23 cellular contexts compared by ENCODE assay signal in genomic region chr10:116216676-116217075, GRCh38. TPM values are rescaled to one million over a fixed set of nuclear protein-coding genes. Genes with fewer than 3 reads are reported as not detected.
"Had no signal": no experiment of that assay in that cellular context is flagged by ENCODE, and none has a peak within 500 bp of the region (broad histone marks: within the 10 kb centered on the region; RNA-seq: fewer than 3 reads in every experiment).

No MANE protein-coding gene starts in this region.

- H3K4me3 ChIP-seq: colonic mucosa, left ventricle myocardium inferior, mucosa of descending colon, sigmoid colon, spleen, testis had no signal

- H3K9me3 ChIP-seq: colonic mucosa, left ventricle myocardium inferior, mucosa of descending colon, sigmoid colon, spleen, testis had no signal

- ATAC-seq: activated CD8-positive, alpha-beta T cell treated with anti-CD3 and anti-CD28 coated beads, Interleukin-2, amount 10 ng/mL, durations not matched to agents 7 days and 5 days; mucosa of descending colon; naive thymus-derived CD4-positive, alpha-beta T cell; stimulated activated memory B cell treated with anti-CD40 and anti-IgM and Interleukin-4, amounts not matched to agents 10 μg/mL and 1 μg/mL and 100 μg/mL, for 72 hours had no signal

- DNase-seq: activated CD4-positive, alpha-beta T cell treated with anti-CD3 and anti-CD28 coated beads, Interleukin-2, amount 10 ng/mL, durations not matched to agents 24 days and 14 days; activated CD4-positive, CD25-positive, alpha-beta regulatory T cell; activated CD8-positive, alpha-beta T cell treated with anti-CD3 and anti-CD28 coated beads, Interleukin-2, amount 10 ng/mL, durations not matched to agents 7 days and 5 days; activated naive CD4-positive, alpha-beta T cell treated with Interleukin-2 at 50 U/mL for 16 hours; activated naive CD8-positive, alpha-beta T cell treated with anti-CD3 and anti-CD28 coated beads, Interleukin-2, amount 10 ng/mL, durations not matched to agents 7 days and 5 days; activated T-cell treated with anti-CD3 and anti-CD28 coated beads, Interleukin-2, amount 50 U/mL, for 24 hours; aorta; colonic mucosa; endodermal cell; foreskin melanocyte; head of caudate nucleus; left ventricle myocardium inferior; mucosa of descending colon; naive thymus-derived CD4-positive, alpha-beta T cell; sigmoid colon; spleen; stimulated activated CD4-positive, alpha-beta T cell treated with anti-CD3 and anti-CD28 coated beads, Interleukin-4, amount 100 ng/mL, for 4 hours; T-helper 1 cell; T-helper 9 cell; testis had no signal

- H3K4me1 ChIP-seq: colonic mucosa, left ventricle myocardium inferior, spleen, testis had no signal

- H3K36me3 ChIP-seq: colonic mucosa, left ventricle myocardium inferior, sigmoid colon, spleen had no signal

- H3K27ac ChIP-seq: colonic mucosa, epithelial cell of prostate, left ventricle myocardium inferior, sigmoid colon, spleen, testis had no signal

RNA-seq across cellular contexts. Expression of gene GFRA1, which starts 56.3 kb away (rescaled TPM):
- total RNA-seq: activated CD4-positive, alpha-beta T cell treated with anti-CD3 and anti-CD28 coated beads, Interleukin-2, amount 10 ng/mL, durations not matched to agents 24 days and 14 days; activated CD8-positive, alpha-beta T cell treated with anti-CD3 and anti-CD28 coated beads, Interleukin-2, amount 10 ng/mL, durations not matched to agents 7 days and 5 days; activated naive CD8-positive, alpha-beta T cell treated with anti-CD3 and anti-CD28 coated beads, Interleukin-2, amount 10 ng/mL, durations not matched to agents 7 days and 5 days; activated T-helper 2 cell treated with anti-CD3 and anti-CD28 coated beads, Interferon-gamma antibody, Interleukin-2, Interleukin-4, amounts not matched to agents 10 μg/mL and 5 μg/mL and 100 μg/mL, durations not matched to agents 14 hours and 24 hours and 36 hours; naive thymus-derived CD4-positive, alpha-beta T cell had no signal
- polyA plus RNA-seq: naive thymus-derived CD4-positive, alpha-beta T cell had no signal
